In genomic region chr18:79912409-79912991, GRCh38 we compare ENCODE assay signal across 10 cellular contexts. TPM values are rescaled to one million over a fixed set of nuclear protein-coding genes. Genes with fewer than 3 reads are reported as not detected.
DNase-seq lines count a peak whose midpoint lies in the region; ATAC-seq and TF ChIP-seq lines count a peak whose summit lies in the region.
"Had no signal": no experiment of that assay in that cellular context is flagged by ENCODE, and none has a peak within 500 bp of the region (broad histone marks: within the 10 kb centered on the region; RNA-seq: fewer than 3 reads in every experiment).

No MANE protein-coding gene starts in this region.

- peak; percentile 73 for DNase-seq in activated CD4-positive, alpha-beta T cell treated with anti-CD3 and anti-CD28 coated beads, Interleukin-2, amount 10 ng/mL, durations not matched to agents 24 days and 14 days
- DNase-seq in activated naive CD8-positive, alpha-beta T cell treated with anti-CD3 and anti-CD28 coated beads, Interleukin-2, amount 50 U/mL, for 24 hours, result peak; percentile 47
- peak; percentile 25 to 34 for DNase-seq in stimulated activated CD8-positive, alpha-beta memory T cell treated with anti-CD3 and anti-CD28 coated beads, Interleukin-7, amount 100 ng/mL, for 4 hours (ENCODE audit: low read depth in 2 of 2)
- DNase-seq in H4 (ENCODE audit: low spot score) (no peak), prostate gland (ENCODE audit: low spot score) (no peak)
- DNase-seq: mammary epithelial cell, MM.1S, SJCRH30 had no signal

- no peak for TF ChIP-seq POLR2A in prostate gland (IDR thresholded peaks at IDR 0.05)

- no peak overlapping the region for H3K4me3 ChIP-seq in prostate gland
- H3K4me3 ChIP-seq: SJCRH30 had no signal

- H3K36me3 ChIP-seq in prostate gland, result no peaks in the 10 kb centered on the region

- peaks cover 6% of the 10 kb centered on the region for H3K9me3 Mint-ChIP-seq in activated CD4-positive, alpha-beta T cell treated with anti-CD3 and anti-CD28 coated beads, Interleukin-2, amount 10 ng/mL, durations not matched to agents 24 days and 14 days
- no peaks in the 10 kb centered on the region for H3K9me3 Mint-ChIP-seq in activated naive CD8-positive, alpha-beta T cell treated with anti-CD3 and anti-CD28 coated beads, Interleukin-2, amount 50 U/mL, for 24 hours

- intact Hi-C loops in activated CD4-positive, alpha-beta T cell treated with anti-CD3 and anti-CD28 coated beads, Interleukin-2, amount 10 ng/mL, durations not matched to agents 24 days and 14 days (cut with micrococcal nuclease), result no loop called here
- intact Hi-C loops in prostate gland (cut with DNase I), result no loop called here

- ATAC-seq in activated naive CD8-positive, alpha-beta T cell treated with anti-CD3 and anti-CD28 coated beads, Interleukin-2, amount 50 U/mL, for 24 hours, result peak; percentile 85
- ATAC-seq in GM19328 (IDR thresholded peaks at IDR 0.05; ENCODE audit: unreplicated experiment), result no peak

- no peak for TF ChIP-seq CTCF in prostate gland (IDR thresholded peaks at IDR 0.05)

- H3K27me3 Mint-ChIP-seq in activated CD4-positive, alpha-beta T cell treated with anti-CD3 and anti-CD28 coated beads, Interleukin-2, amount 10 ng/mL, durations not matched to agents 24 days and 14 days, result no peaks in the 10 kb centered on the region
- no peaks in the 10 kb centered on the region for H3K27me3 Mint-ChIP-seq in activated naive CD8-positive, alpha-beta T cell treated with anti-CD3 and anti-CD28 coated beads, Interleukin-2, amount 50 U/mL, for 24 hours

- H3K27ac ChIP-seq in layer of hippocampus (ENCODE audit: low read depth, low read length), result peak overlapping the region; percentile 30
- H3K27ac ChIP-seq in prostate gland, result no peak overlapping the region
- H3K27ac ChIP-seq: SJCRH30 had no signal

- peaks cover 16% of the 10 kb centered on the region for H3K4me1 Mint-ChIP-seq in activated CD4-positive, alpha-beta T cell treated with anti-CD3 and anti-CD28 coated beads, Interleukin-2, amount 10 ng/mL, durations not matched to agents 24 days and 14 days
- peaks cover 30% of the 10 kb centered on the region for H3K4me1 Mint-ChIP-seq in activated naive CD8-positive, alpha-beta T cell treated with anti-CD3 and anti-CD28 coated beads, Interleukin-2, amount 50 U/mL, for 24 hours

- H3K9me3 ChIP-seq in prostate gland, result no peaks in the 10 kb centered on the region
- H3K9me3 ChIP-seq: SJCRH30 had no signal

- H3K4me1 ChIP-seq in prostate gland (replicated peaks), result no peaks in the 10 kb centered on the region
- H3K4me1 ChIP-seq: SJCRH30 had no signal

- H3K27ac Mint-ChIP-seq in activated CD4-positive, alpha-beta T cell treated with anti-CD3 and anti-CD28 coated beads, Interleukin-2, amount 10 ng/mL, durations not matched to agents 24 days and 14 days, result no peak overlapping the region
- H3K27ac Mint-ChIP-seq in activated naive CD8-positive, alpha-beta T cell treated with anti-CD3 and anti-CD28 coated beads, Interleukin-2, amount 50 U/mL, for 24 hours, result no peak overlapping the region

- H3K27me3 ChIP-seq in layer of hippocampus (ENCODE audit: control insufficient read depth, insufficient read depth, low read length), result no peaks in the 10 kb centered on the region
- no peaks in the 10 kb centered on the region for H3K27me3 ChIP-seq in prostate gland (replicated peaks; ENCODE audit: insufficient read depth)
- H3K27me3 ChIP-seq: SJCRH30 had no signal

- H3K36me3 Mint-ChIP-seq in activated CD4-positive, alpha-beta T cell treated with anti-CD3 and anti-CD28 coated beads, Interleukin-2, amount 10 ng/mL, durations not matched to agents 24 days and 14 days (ENCODE audit: low read depth), result peaks cover 63% of the 10 kb centered on the region
- H3K36me3 Mint-ChIP-seq in activated naive CD8-positive, alpha-beta T cell treated with anti-CD3 and anti-CD28 coated beads, Interleukin-2, amount 50 U/mL, for 24 hours (ENCODE audit: low read depth), result peaks cover 30% of the 10 kb centered on the region

- no peak overlapping the region for H3K4me3 Mint-ChIP-seq in activated CD4-positive, alpha-beta T cell treated with anti-CD3 and anti-CD28 coated beads, Interleukin-2, amount 10 ng/mL, durations not matched to agents 24 days and 14 days
- no peak overlapping the region for H3K4me3 Mint-ChIP-seq in activated naive CD8-positive, alpha-beta T cell treated with anti-CD3 and anti-CD28 coated beads, Interleukin-2, amount 50 U/mL, for 24 hours

- WGBS in prostate gland, result 88% methylated on average over 19 of the region's 20 CpGs

RNA-seq across cellular contexts. Expression of gene SLC66A2, which starts 39.0 kb away (rescaled TPM):
- 45.6 and 46.5 TPM in 2 replicates for total RNA-seq in activated CD4-positive, alpha-beta T cell treated with anti-CD3 and anti-CD28 coated beads, Interleukin-2, amount 10 ng/mL, durations not matched to agents 24 days and 14 days
- total RNA-seq in H4 (2014; rRNA removed; shearing (Covaris generic)), result 17.4 and 25.6 TPM in 2 replicates
- total RNA-seq in prostate gland, result 10 to 100 TPM; 37.6 to 74.1 TPM

RNA-seq across cellular contexts. Expression of gene HSBP1L1, which starts 51.9 kb away (rescaled TPM):
- total RNA-seq in activated CD4-positive, alpha-beta T cell treated with anti-CD3 and anti-CD28 coated beads, Interleukin-2, amount 10 ng/mL, durations not matched to agents 24 days and 14 days, result 6.8 and 8.1 TPM in 2 replicates
- total RNA-seq in H4 (2014; rRNA removed; shearing (Covaris generic)), result 16.9 and 26.2 TPM in 2 replicates
- total RNA-seq in prostate gland, result 10 to 100 TPM; 20.4 to 66.9 TPM
- total RNA-seq: SJCRH30 had no signal

Comparison
In these comparisons a context has a peak if more than half of its experiments do, and no peak if none do; other contexts are left out.
1. DNase-seq: peak in activated CD4-positive, alpha-beta T cell treated with anti-CD3 and anti-CD28 coated beads, Interleukin-2, amount 10 ng/mL, durations not matched to agents 24 days and 14 days (single experiment), activated naive CD8-positive, alpha-beta T cell treated with anti-CD3 and anti-CD28 coated beads, Interleukin-2, amount 50 U/mL, for 24 hours (single experiment) and stimulated activated CD8-positive, alpha-beta memory T cell treated with anti-CD3 and anti-CD28 coated beads, Interleukin-7, amount 100 ng/mL, for 4 hours (2 of 2); none in H4 (single experiment) and prostate gland (single experiment).